10 cellular contexts compared by ENCODE assay signal in genomic region chr12:93979189-93979588, GRCh38.
DNase-seq lines count a peak whose midpoint lies in the region; ATAC-seq, FAIRE-seq and TF ChIP-seq lines count a peak whose summit lies in the region.
"Had no signal": no experiment of that assay in that cellular context is flagged by ENCODE, and none has a peak within 500 bp of the region (broad histone marks: within the 10 kb centered on the region; RNA-seq: fewer than 3 reads in every experiment).

No MANE protein-coding gene starts in this region.

- WGBS in small intestine, 3 donors: 52 to 57% (median 55%) methylated on average over 2 of the region's 2 CpGs

- H3K27me3 ChIP-seq in small intestine (ENCODE audit: control insufficient read depth in 2 of 2, insufficient read depth in 2 of 2, low read length in 2 of 2): no peaks in the 10 kb centered on the region
- H3K27me3 ChIP-seq: BLaER1 treated with 17β-estradiol and CSF1 and Interleukin-3, amounts not matched to agents 10 nM and 100 nM had no signal

- H3K9me3 ChIP-seq in small intestine (ENCODE audit: control insufficient read depth, low read depth): no peaks in the 10 kb centered on the region
- H3K9me3 ChIP-seq: BLaER1 treated with 17β-estradiol and CSF1 and Interleukin-3, amounts not matched to agents 10 nM and 100 nM had no signal

- peak; percentile 23 for DNase-seq in NCI-H82 (lab: John Stamatoyannopoulos, UW)
- DNase-seq in NCI-H82 treated with DMSO at 0.1 percent for 48 hours (lab: John Stamatoyannopoulos, UW; ENCODE audit: unreplicated experiment): no peak
- DNase-seq in SK-N-DZ (ENCODE audit: low spot score): peak; percentile 13
- peak; percentile 62 for DNase-seq in fibroblast of pulmonary artery (ENCODE audit: low read depth)
- peak; percentile 72 for DNase-seq in small intestine
- DNase-seq in COLO668 (lab: John Stamatoyannopoulos, UW; ENCODE audit: unreplicated experiment): no peak
- no peak for DNase-seq in foreskin melanocyte

- H3K36me3 ChIP-seq in small intestine (ENCODE audit: control insufficient read depth in 2 of 2, insufficient read depth in 2 of 2, low read length in 2 of 2): no peaks in the 10 kb centered on the region
- H3K36me3 ChIP-seq: BLaER1 treated with 17β-estradiol and CSF1 and Interleukin-3, amounts not matched to agents 10 nM and 100 nM had no signal

- H3K4me1 ChIP-seq in small intestine (ENCODE audit: control insufficient read depth in 2 of 2, insufficient read depth in 1 of 2, low read depth in 1 of 2, low read length in 1 of 2): no peaks in the 10 kb centered on the region

- TF ChIP-seq CTCF in fibroblast of pulmonary artery (IDR thresholded peaks at IDR 0.05; ENCODE audit: low read length, missing control alignments): peak; percentile 59

- no peak for FAIRE-seq in small intestine (lab: Jason Lieb, UNC)

- H3K27ac ChIP-seq in small intestine (ENCODE audit: low read depth in 1 of 2, low read length in 1 of 2): no peak overlapping the region
- H3K27ac ChIP-seq: BLaER1 treated with 17β-estradiol and CSF1 and Interleukin-3, amounts not matched to agents 10 nM and 100 nM; SK-N-MC had no signal

- ATAC-seq in HG02970 (IDR thresholded peaks at IDR 0.05; ENCODE audit: low FRiP score, unreplicated experiment): no peak

- H3K4me3 ChIP-seq in fibroblast of pulmonary artery (replicated peaks; ENCODE audit: low read depth, low read length): no peak overlapping the region
- H3K4me3 ChIP-seq in small intestine (ENCODE audit: low read depth in 1 of 2, low read length in 2 of 2): no peak overlapping the region
- H3K4me3 ChIP-seq: BLaER1 treated with 17β-estradiol and CSF1 and Interleukin-3, amounts not matched to agents 10 nM and 100 nM; SK-N-MC had no signal

Comparison
In these comparisons a context has a peak if more than half of its experiments do, and no peak if none do; other contexts are left out.
1. DNase-seq: peak in NCI-H82 (single experiment), SK-N-DZ (single experiment), fibroblast of pulmonary artery (single experiment) and small intestine (single experiment); none in NCI-H82 treated with DMSO at 0.1 percent for 48 hours (single experiment), COLO668 (single experiment) and foreskin melanocyte (single experiment).